ENCODE assay signal across 8 cellular contexts in the genomic region with DNA sequence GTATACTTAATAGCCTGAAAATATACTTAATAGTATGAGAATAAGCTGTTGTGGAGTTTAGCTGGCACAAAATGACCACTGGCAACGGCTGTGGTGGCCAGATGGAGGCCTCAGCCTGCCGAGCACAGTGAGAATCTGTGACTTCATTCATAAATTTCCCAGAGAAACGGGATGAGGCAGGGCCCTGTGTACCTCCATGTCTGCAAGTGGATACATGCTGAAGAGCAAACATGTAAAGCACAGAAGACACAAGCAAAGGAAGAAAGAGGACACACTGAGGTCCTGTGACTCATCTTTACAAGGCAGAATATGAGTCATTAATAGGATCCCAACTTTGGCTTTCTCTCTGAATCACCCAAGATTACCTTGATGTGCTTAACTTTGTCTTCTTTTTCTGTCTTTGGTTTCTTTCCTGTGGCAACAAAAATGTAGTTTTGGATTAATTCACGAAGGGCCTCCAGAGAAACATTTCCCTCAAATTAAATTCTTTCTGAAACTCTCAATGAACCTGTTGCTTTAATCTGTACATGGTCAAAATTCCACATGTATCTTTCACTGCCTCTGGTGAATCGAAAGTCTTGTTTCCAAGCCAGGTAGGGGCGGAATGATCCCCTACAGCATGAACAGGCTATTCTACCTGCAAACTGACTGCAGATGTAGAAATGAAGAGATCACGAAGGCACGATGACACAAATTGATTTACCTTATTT. TPM values are rescaled to one million over a fixed set of nuclear protein-coding genes. Genes with fewer than 3 reads are reported as not detected.
A peak's percentile ranks its signal among the peaks of the same experiment; 100 is the strongest.
DNase-seq lines count a peak whose midpoint lies in the region; ATAC-seq, FAIRE-seq and TF ChIP-seq lines count a peak whose summit lies in the region.

No MANE protein-coding gene starts in this region.

- peak; percentile 85 for FAIRE-seq in astrocyte (lab: Jason Lieb, UNC)

- peak overlapping the region; percentile 31 for H3K4me2 ChIP-seq in astrocyte (ENCODE audit: low read length)

- in situ Hi-C loops in GM13976 (cut with MboI; ENCODE audit: low sequenced_read_pairs, unreplicated experiment), result loop anchor here (25.0 kb wide), 1 partner anchor 119 kb away; no protein-coding TSS in a partner anchor

- no peak for TF ChIP-seq POLR2A in upper lobe of left lung (IDR thresholded peaks at IDR 0.05)

- no peaks in the 10 kb centered on the region for H3K27me3 Mint-ChIP-seq in astrocyte (ENCODE audit: low read depth, unreplicated experiment)

- peak overlapping the region; percentile 49 for H3K27ac ChIP-seq in astrocyte (ENCODE audit: low read depth, low read length)
- H3K27ac ChIP-seq in upper lobe of left lung, result peak overlapping the region; percentile 69 to 77 (median 74)

- H4K20me1 ChIP-seq in astrocyte (ENCODE audit: insufficient read depth, low read length), result peaks cover 8% of the 10 kb centered on the region

- H3K9me3 ChIP-seq in MG63 (no peaks in the 10 kb centered on the region), astrocyte (ENCODE audit: insufficient read depth, low read depth, low read length) (peaks cover 4% of the 10 kb centered on the region), upper lobe of left lung (no peaks in the 10 kb centered on the region)

- H3K4me1 ChIP-seq in astrocyte (ENCODE audit: insufficient read depth, low read length), result peaks cover 16% of the 10 kb centered on the region
- H3K4me1 ChIP-seq in upper lobe of left lung, result peaks cover 28 to 52% (median 42%) of the 10 kb centered on the region in 4 donors

- peaks cover 38% of the 10 kb centered on the region for H3K36me3 Mint-ChIP-seq in astrocyte (ENCODE audit: low read depth, unreplicated experiment)

- H3K79me2 ChIP-seq in astrocyte (ENCODE audit: insufficient read depth, low read length), result peaks cover 7% of the 10 kb centered on the region

- H3K4me3 ChIP-seq in MG63 (no peak overlapping the region), astrocyte (ENCODE audit: insufficient read depth, low read depth, low read length) (no peak overlapping the region), upper lobe of left lung (peak overlapping the region in 1 of 4 donors; percentile 38)

- no peak overlapping the region for H2AFZ ChIP-seq in astrocyte (ENCODE audit: low read depth, low read length)

- no peak overlapping the region for H3K9ac ChIP-seq in astrocyte (ENCODE audit: low read length)

- H3K4me1 Mint-ChIP-seq in astrocyte (ENCODE audit: low read depth, unreplicated experiment), result peaks cover 15% of the 10 kb centered on the region

- no peak overlapping the region for H3K4me3 Mint-ChIP-seq in astrocyte (ENCODE audit: unreplicated experiment)

- H3K27ac Mint-ChIP-seq in astrocyte (ENCODE audit: unreplicated experiment), result peak overlapping the region; percentile 70

- H3K36me3 ChIP-seq in MG63, result peaks cover 4% of the 10 kb centered on the region
- H3K36me3 ChIP-seq in astrocyte (ENCODE audit: insufficient read depth, low read length), result no peaks in the 10 kb centered on the region
- peaks cover 3 to 44% (median 9%) of the 10 kb centered on the region in 4 donors for H3K36me3 ChIP-seq in upper lobe of left lung

- ATAC-seq in GM21825 (IDR thresholded peaks at IDR 0.05; ENCODE audit: unreplicated experiment) (peak; percentile 50), upper lobe of left lung (ENCODE audit: low FRiP score in 2 of 2) (peak in 1 of 2 donors; percentile 81)

- peaks cover 9% of the 10 kb centered on the region for H3K9me3 Mint-ChIP-seq in astrocyte (ENCODE audit: unreplicated experiment)

- TF ChIP-seq CTCF in GM13976 (IDR thresholded peaks at IDR 0.05; ENCODE audit: borderline replicate concordance, control extremely low read depth, extremely low read depth, insufficient read depth, missing control alignments), result no peak
- TF ChIP-seq CTCF in astrocyte (IDR thresholded peaks at IDR 0.05; ENCODE audit: insufficient read depth, low read depth, low read length), result no peak
- no peak for TF ChIP-seq CTCF in upper lobe of left lung (IDR thresholded peaks at IDR 0.05)

- H3K27me3 ChIP-seq in MG63 (no peaks in the 10 kb centered on the region), astrocyte (ENCODE audit: insufficient read depth, low read length) (no peaks in the 10 kb centered on the region), upper lobe of left lung (no peaks in the 10 kb centered on the region)

- DNase-seq in GM13976 (ENCODE audit: low spot score) (peak; percentile 59), MG63 (peak; percentile 12), astrocyte (ENCODE audit: low read depth) (peak; percentile 84), kidney glomerular epithelial cell (lab: John Stamatoyannopoulos, UW) (peak; percentile 50), upper lobe of left lung (no peak), NCI-H2171 treated with DMSO at 0.1 percent for 48 hours (lab: John Stamatoyannopoulos, UW) (no peak), SHP77 (lab: John Stamatoyannopoulos, UW) (no peak)

- TF ChIP-seq EP300 in upper lobe of left lung (IDR thresholded peaks at IDR 0.05), result no peak

- 82 to 84% methylated on average over 8 of the region's 8 CpGs for WGBS in upper lobe of left lung, 2 donors

RNA-seq across cellular contexts. Expression of gene IRF2, which starts 56.4 kb away (rescaled TPM):
- 5.4 and 13.9 TPM in 2 replicates for total RNA-seq in MG63 (2014; rRNA removed; shearing (Covaris generic); ENCODE audit: low replicate concordance)
- total RNA-seq in astrocyte, result 12.6 and 18.0 TPM in 2 replicates
- 10 to 100 TPM; 25.5 to 46.1 (median 41.7) TPM for total RNA-seq in upper lobe of left lung

Comparison
In these comparisons a context has a peak if more than half of its experiments do, and no peak if none do; other contexts are left out.
1. DNase-seq: peak in GM13976 (single experiment), MG63 (single experiment), astrocyte (single experiment) and kidney glomerular epithelial cell (single experiment); none in upper lobe of left lung (0 of 2), NCI-H2171 treated with DMSO at 0.1 percent for 48 hours (single experiment) and SHP77 (0 of 2).